8 cellular contexts compared by ENCODE assay signal in the genomic region with DNA sequence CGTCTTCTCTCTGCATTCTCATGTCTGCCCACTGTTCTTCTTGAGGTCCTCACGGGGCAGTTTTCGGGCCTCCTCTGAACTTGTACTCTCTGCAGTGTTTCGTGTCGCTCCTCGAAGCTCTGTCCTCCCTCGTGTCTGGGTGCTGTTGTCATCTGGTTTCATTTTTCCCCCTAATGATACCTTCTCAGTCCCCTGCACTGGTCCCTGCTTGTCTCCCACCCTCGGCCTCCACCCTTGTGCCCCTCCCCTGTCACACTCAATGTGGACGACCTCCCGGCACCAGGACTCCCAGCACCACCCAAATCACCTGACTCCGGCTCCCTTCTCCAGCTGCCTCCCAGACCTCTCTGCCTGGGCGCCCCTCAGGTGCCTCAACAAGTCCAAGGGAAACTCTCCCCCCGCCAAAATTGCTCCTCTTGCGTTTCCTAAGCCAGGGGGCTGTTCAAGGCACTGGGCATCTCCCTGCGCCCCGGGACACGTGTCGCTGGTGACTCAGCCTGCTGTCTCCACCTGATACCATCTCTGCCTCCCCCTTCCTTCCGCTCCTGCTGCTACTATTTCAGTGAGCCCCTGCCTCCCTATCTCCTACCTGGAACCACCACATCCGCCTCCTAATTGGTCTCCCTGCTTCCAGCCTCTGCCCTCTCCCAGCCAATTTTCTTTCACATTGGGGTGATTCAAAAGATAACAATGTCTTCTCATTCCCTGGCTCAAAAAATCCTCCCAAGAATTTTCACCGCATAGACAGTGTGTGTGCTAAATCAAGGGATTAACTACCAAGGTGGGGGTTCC. TPM values are rescaled to one million over a fixed set of nuclear protein-coding genes. Genes with fewer than 3 reads are reported as not detected.
DNase-seq lines count a peak whose midpoint lies in the region; ATAC-seq and TF ChIP-seq lines count a peak whose summit lies in the region.

No MANE protein-coding gene starts in this region.

- peaks cover 11% of the 10 kb centered on the region for H3K4me1 Mint-ChIP-seq in glutamatergic neuron (ENCODE audit: low read depth, unreplicated experiment)

- no peaks in the 10 kb centered on the region for H3K9me3 ChIP-seq in osteoblast (ENCODE audit: low read depth, low read length)

- H3K27ac Mint-ChIP-seq in glutamatergic neuron (ENCODE audit: unreplicated experiment), result no peak overlapping the region

- peaks cover 6% of the 10 kb centered on the region for H3K36me3 Mint-ChIP-seq in glutamatergic neuron (ENCODE audit: unreplicated experiment)

- no peak overlapping the region for H3K27ac ChIP-seq in osteoblast (ENCODE audit: low read depth, low read length)

- DNase-seq in EH (ENCODE audit: low read depth), result peak; percentile 80
- DNase-seq in T-helper 9 cell, result peak; percentile 50
- peak; percentile 71 for DNase-seq in dermis blood vessel endothelial cell
- peak; percentile 81 for DNase-seq in osteoblast (ENCODE audit: insufficient read length, low spot score, missing footprints)
- no peak for DNase-seq in glutamatergic neuron

- H3K4me2 ChIP-seq in osteoblast (ENCODE audit: insufficient read depth, low read length), result peak overlapping the region; percentile 26

- H3K27me3 Mint-ChIP-seq in glutamatergic neuron (ENCODE audit: unreplicated experiment), result peaks cover 4% of the 10 kb centered on the region

- H4K20me1 ChIP-seq in osteoblast (ENCODE audit: insufficient read depth, low read length), result no peaks in the 10 kb centered on the region

- no peaks in the 10 kb centered on the region for H3K79me2 ChIP-seq in osteoblast (ENCODE audit: insufficient read depth, low read length)

- no peak overlapping the region for H2AFZ ChIP-seq in osteoblast (ENCODE audit: low read length)

- H3K9me3 Mint-ChIP-seq in glutamatergic neuron (ENCODE audit: unreplicated experiment), result peaks cover 8% of the 10 kb centered on the region

- H3K4me3 Mint-ChIP-seq in glutamatergic neuron (ENCODE audit: unreplicated experiment), result no peak overlapping the region

- no peaks in the 10 kb centered on the region for H3K27me3 ChIP-seq in osteoblast (ENCODE audit: insufficient read depth, low read length)

- TF ChIP-seq CTCF in osteoblast (IDR thresholded peaks at IDR 0.05; ENCODE audit: extremely low read depth, low read depth, low read length), result no peak
- no peak for TF ChIP-seq CTCF in glutamatergic neuron (IDR thresholded peaks at IDR 0.05; ENCODE audit: partially characterized antibody, unreplicated experiment)

- no peaks in the 10 kb centered on the region for H3K36me3 ChIP-seq in osteoblast (ENCODE audit: insufficient read depth, low read length)

- ATAC-seq in GM18873 (IDR thresholded peaks at IDR 0.05; ENCODE audit: low FRiP score, unreplicated experiment) (no peak), GM21529 (IDR thresholded peaks at IDR 0.05; ENCODE audit: unreplicated experiment) (no peak), HG03354 (IDR thresholded peaks at IDR 0.05; ENCODE audit: poor library complexity, severe bottlenecking, unreplicated experiment) (no peak)

- no peak overlapping the region for H3K4me3 ChIP-seq in osteoblast (ENCODE audit: insufficient read depth, low read length)

- H3K4me1 ChIP-seq in osteoblast (ENCODE audit: insufficient read depth, low read length), result peaks cover 24% of the 10 kb centered on the region

RNA-seq across cellular contexts. Expression of gene RFX2, which starts 49.5 kb away (rescaled TPM):
- total RNA-seq in dermis blood vessel endothelial cell (4.4 and 5.0 TPM in 2 replicates), osteoblast (3.8 and 6.2 TPM in 2 replicates), glutamatergic neuron (ENCODE audit: unreplicated experiment) (4.3 TPM)
